8 cellular contexts compared by ENCODE assay signal in the genomic region with DNA sequence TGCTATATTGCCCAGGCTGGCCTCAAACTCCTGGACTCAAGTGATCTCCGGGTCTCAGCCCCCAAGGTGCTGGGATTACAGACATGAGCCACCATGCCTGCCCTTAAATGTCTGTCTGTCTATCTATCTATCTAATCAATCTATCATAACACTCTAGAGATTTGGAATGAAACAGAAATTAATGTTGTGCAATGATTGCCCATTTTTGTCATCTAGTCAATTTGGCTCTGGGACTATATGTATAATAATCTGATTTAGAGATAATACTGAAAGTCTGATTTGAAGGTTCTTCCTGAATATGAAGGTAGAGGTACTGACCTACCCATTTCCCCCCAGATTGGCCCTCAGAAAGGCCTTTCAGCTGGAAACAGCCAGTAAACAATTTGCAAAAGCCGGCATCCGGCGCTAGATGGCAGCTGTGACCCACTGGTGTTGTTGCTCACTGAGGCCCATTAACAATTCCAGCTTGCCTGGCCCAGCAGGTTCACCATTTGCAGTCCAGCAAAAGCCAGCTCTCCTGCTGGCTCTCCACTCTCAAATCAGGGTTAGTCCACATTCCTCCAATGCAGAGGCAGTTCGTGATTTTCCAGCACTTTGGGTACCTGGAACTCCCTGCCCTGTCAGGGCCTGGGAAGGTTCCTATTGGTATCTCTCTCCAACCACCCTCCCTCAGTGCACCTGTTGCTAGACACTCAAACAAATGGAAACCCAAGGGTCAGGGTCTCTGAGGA. TPM values are rescaled to one million over a fixed set of nuclear protein-coding genes. Genes with fewer than 3 reads are reported as not detected.
A peak's percentile ranks its signal among the peaks of the same experiment; 100 is the strongest.
DNase-seq lines count a peak whose midpoint lies in the region; ATAC-seq, FAIRE-seq and TF ChIP-seq lines count a peak whose summit lies in the region.

No MANE protein-coding gene starts in this region.

- no peak overlapping the region for H2BK12ac ChIP-seq in H1 (ENCODE audit: low read depth, low read length)

- POLR2A ChIA-PET in H1 (lab: Charles Lee; ENCODE audit: partially characterized antibody), result interaction anchor here (0.7 to 2.2 kb wide), 10 partner anchors 28 to 119 kb away, joined by 3 to 18 read pairs (median 6); a partner anchor contains a TSS

- CTCF ChIA-PET in H1 (lab: Charles Lee; ENCODE audit: partially characterized antibody), result interaction anchor here (0.7 to 5.2 kb wide), 31 partner anchors 9 to 1371 kb away, joined by 3 to 124 read pairs (median 6); a partner anchor contains a TSS

- no peak overlapping the region for H4K8ac ChIP-seq in H1 (ENCODE audit: extremely low read depth, insufficient read depth, low read length)
- H4K8ac ChIP-seq in mesendoderm (ENCODE audit: low read depth, low read length), result no peak overlapping the region

- H4K91ac ChIP-seq in H1 (replicated peaks; ENCODE audit: insufficient read length, low read length), result no peak overlapping the region

- peak overlapping the region; percentile 89; the same call in 1 of the 2 replicates for H2AFZ ChIP-seq in H1 (ENCODE audit: low read length)

- H2BK15ac ChIP-seq in H1 (ENCODE audit: low read length) (0 out of 2 replicates have a peak overlapping the region, but pooled peaks have one; percentile 46), mesendoderm (replicated peaks; ENCODE audit: low read depth) (no peak overlapping the region)

- H4K5ac ChIP-seq in H1 (ENCODE audit: insufficient read length, low read depth, low read length), result no peak overlapping the region
- H4K5ac ChIP-seq in mesendoderm (ENCODE audit: low read length), result no peak overlapping the region

- WGBS in H1 (ENCODE audit: extremely low coverage in 1 of 2, insufficient coverage in 1 of 2, insufficient read length in 1 of 2, insufficient replicate concordance in 2 of 2, low coverage in 1 of 2, low lambda C conversion rate in 2 of 2, missing lambda C conversion rate in 1 of 2), 2 experiments, result 15% methylated on average over 5 of the region's 5 CpGs; no CpG with 5 or more reads in 1 of the 2 experiments
- no CpG with 5 or more reads among the region's 5 CpGs for WGBS in mesendoderm (ENCODE audit: extremely low coverage, insufficient coverage, low lambda C conversion rate)

- H2AK5ac ChIP-seq in H1 (ENCODE audit: low read depth, low read length) (no peak overlapping the region), mesendoderm (ENCODE audit: low read length) (no peak overlapping the region)

- FAIRE-seq in H1 (lab: Jason Lieb, UNC), result peak; percentile 94

- H3K27ac ChIP-seq in H1 (ENCODE audit: low read depth, low read length) (no peak overlapping the region), mesendoderm (ENCODE audit: low read depth, low read length) (no peak overlapping the region)

- H3K4me1 ChIP-seq in H1 (replicated peaks in 1 of 4; ENCODE audit: control insufficient read depth in 3 of 4, insufficient read depth in 4 of 4, low read length in 3 of 4), result peaks cover 0 to 4% (median 0%) of the 10 kb centered on the region in 4 experiments; a peak in 4 of 7 replicates
- H3K4me1 ChIP-seq in mesendoderm (ENCODE audit: control insufficient read depth, low read depth, low read length), result peaks cover 2% of the 10 kb centered on the region

- TF ChIP-seq RAD21 in H1 (IDR thresholded peaks at IDR 0.05 in 1 of 2, conservative IDR thresholded peaks at IDR 0.05 in 1 of 2; ENCODE audit: low read depth in 2 of 2, low read length in 2 of 2), result peak; percentile 99

- peak; percentile 60 for ATAC-seq in HG02870 (IDR thresholded peaks at IDR 0.05; ENCODE audit: unreplicated experiment)
- no peak for ATAC-seq in HG02840 (IDR thresholded peaks at IDR 0.05; ENCODE audit: low FRiP score, unreplicated experiment)

- H3K9ac ChIP-seq in H1 (replicated peaks in 1 of 4; ENCODE audit: extremely low read depth in 1 of 4, low read depth in 3 of 4, low read length in 3 of 4), result no peak overlapping the region
- H3K9ac ChIP-seq in mesendoderm (ENCODE audit: low read length), result no peak overlapping the region

- peak; percentile 73 for DNase-seq in DMS53 treated with DMSO at 0.1 percent for 48 hours (lab: John Stamatoyannopoulos, UW; ENCODE audit: unreplicated experiment)
- peak; percentile 69 for DNase-seq in NCI-H748 (lab: John Stamatoyannopoulos, UW; ENCODE audit: unreplicated experiment)
- peak; percentile 80 for DNase-seq in activated CD8-positive, alpha-beta memory T cell treated with anti-CD3 and anti-CD28 coated beads for 24 hours
- DNase-seq in H1 (ENCODE audit: low read depth in 1 of 2, low spot score in 2 of 2), result peak; percentile 70 to 87
- peak; percentile 90 for DNase-seq in mesendoderm
- peak; percentile 30 to 55 for DNase-seq in stimulated activated CD8-positive, alpha-beta memory T cell treated with anti-CD3 and anti-CD28 coated beads, Interleukin-2, amount 100 ng/mL, for 48 hours (ENCODE audit: low read depth in 2 of 2)

- H3K4ac ChIP-seq in H1 (replicated peaks; ENCODE audit: insufficient read length, low read depth, low read length) (no peak overlapping the region), mesendoderm (ENCODE audit: low read depth, low read length) (no peak overlapping the region)

- H3K27me3 ChIP-seq in H1 (replicated peaks in 1 of 4; ENCODE audit: control insufficient read depth in 3 of 4, extremely low read depth in 1 of 4, insufficient read depth in 3 of 4, low read length in 3 of 4), result no peaks in the 10 kb centered on the region
- no peaks in the 10 kb centered on the region for H3K27me3 ChIP-seq in mesendoderm (ENCODE audit: insufficient read depth, low read length, poor library complexity)

- H3K9me3 ChIP-seq in H1 (ENCODE audit: insufficient read depth in 2 of 2, low read depth in 1 of 2, low read length in 1 of 2), result no peaks in the 10 kb centered on the region

- no peaks in the 10 kb centered on the region for H3K23me2 ChIP-seq in H1 (ENCODE audit: low read depth, low read length)

- H3K4me2 ChIP-seq in H1 (ENCODE audit: insufficient read depth in 1 of 2, low read depth in 2 of 2, low read length in 2 of 2) (peak overlapping the region in 1 of 2 experiments; percentile 30; a peak in 2 of 4 replicates), mesendoderm (ENCODE audit: low read length) (no peak overlapping the region)

- H3K79me1 ChIP-seq in H1 (ENCODE audit: low read depth, low read length) (no peaks in the 10 kb centered on the region), mesendoderm (ENCODE audit: low read length) (no peaks in the 10 kb centered on the region)

- H3K18ac ChIP-seq in H1 (ENCODE audit: extremely low read depth, low read length) (no peak overlapping the region), mesendoderm (ENCODE audit: low read length) (no peak overlapping the region)

- H2BK5ac ChIP-seq in H1 (ENCODE audit: low read depth, low read length) (no peak overlapping the region), mesendoderm (ENCODE audit: low read length) (no peak overlapping the region)

- H2BK120ac ChIP-seq in H1 (replicated peaks; ENCODE audit: low read depth, low read length) (no peak overlapping the region), mesendoderm (ENCODE audit: low read depth, low read length) (no peak overlapping the region)

- H3K36me3 ChIP-seq in H1 (ENCODE audit: control insufficient read depth in 2 of 4, insufficient read depth in 4 of 4, low read length in 3 of 4) (no peaks in the 10 kb centered on the region), mesendoderm (ENCODE audit: control insufficient read depth, insufficient read depth, low read length) (no peaks in the 10 kb centered on the region)

- no peak overlapping the region for H3K4me3 ChIP-seq in H1 (ENCODE audit: extremely low read depth in 1 of 4, insufficient read depth in 2 of 4, low read depth in 3 of 4, low read length in 4 of 4)
- H3K4me3 ChIP-seq in mesendoderm (ENCODE audit: low read length), result no peak overlapping the region

- no peak for TF ChIP-seq POLR2A in H1 (IDR thresholded peaks at IDR 0.05; ENCODE audit: control extremely low read depth in 1 of 2, low read depth in 2 of 2, low read length in 2 of 2)

- H3K14ac ChIP-seq in H1 (ENCODE audit: insufficient read length), result no peak overlapping the region

- H3K56ac ChIP-seq in H1 (replicated peaks; ENCODE audit: insufficient read length, low read depth, low read length) (no peak overlapping the region), mesendoderm (ENCODE audit: low read length) (no peak overlapping the region)

- 0 out of 3 replicates have a peak, but pooled peaks of 1 of the 2 experiments have one; percentile 9 for TF ChIP-seq EP300 in H1 (IDR thresholded peaks at IDR 0.05; ENCODE audit: borderline replicate concordance in 1 of 2, low read depth in 2 of 2, low read length in 2 of 2)

- H2BK20ac ChIP-seq in H1 (ENCODE audit: low read length), result no peak overlapping the region

- peak; percentile 79 to 96 (median 93) for TF ChIP-seq CTCF in H1 (IDR thresholded peaks at IDR 0.05; ENCODE audit: control extremely low read depth in 1 of 3, insufficient read depth in 1 of 3, low read depth in 1 of 3, low read length in 3 of 3)

- no peaks in the 10 kb centered on the region for H4K20me1 ChIP-seq in H1 (replicated peaks in 1 of 2; ENCODE audit: control insufficient read depth in 1 of 2, insufficient read depth in 2 of 2, low read length in 2 of 2)

- no peak overlapping the region for H3K23ac ChIP-seq in H1 (ENCODE audit: insufficient read length)
- no peak overlapping the region for H3K23ac ChIP-seq in mesendoderm (ENCODE audit: low read length)

- no peaks in the 10 kb centered on the region; a peak in 1 of 4 replicates for H3K79me2 ChIP-seq in H1 (ENCODE audit: control insufficient read depth in 1 of 2, insufficient read depth in 2 of 2, low read length in 2 of 2)
- no peaks in the 10 kb centered on the region for H3K79me2 ChIP-seq in mesendoderm (ENCODE audit: control insufficient read depth, insufficient read depth, low read length)

RNA-seq across cellular contexts. Expression of a gene that starts 22.9 kb away (rescaled TPM):
- total RNA-seq in H1 (2021; fragmentation: NEBNext Ultra II Directional; extraction: Animal tissue kit (Norgen Biotek cat#: 25700)), result 20.6 and 21.8 TPM in 2 replicates
- polyA plus RNA-seq in H1 (2011; rRNA removed), result 3.4 and 4.8 TPM in 2 replicates
- polyA plus RNA-seq in H1 (2011; cell fraction: cytosol; rRNA removed), result 9.5 TPM
- 2.4 TPM for polyA plus RNA-seq in H1 (2011; cell fraction: nucleus; rRNA removed)
- polyA plus RNA-seq in H1 (2012, experiment 1 of 2), result 8.4 to 16.0 TPM (median 9.2 TPM) in 4 replicates
- polyA plus RNA-seq in H1 (2012, experiment 2 of 2), result 2.7 TPM
- polyA plus RNA-seq in H1 (2013, experiment 1 of 2), result 13.2 TPM
- 14.2 TPM for polyA plus RNA-seq in H1 (2013, experiment 2 of 2)
- 4.4 and 5.6 TPM in 2 replicates for polyA minus RNA-seq in H1 (2011; rRNA and poly(A)+ RNA removed)
- polyA minus RNA-seq in H1 (2011; cell fraction: cytosol; rRNA and poly(A)+ RNA removed), result 4.7 TPM
- polyA minus RNA-seq in H1 (2011; cell fraction: nucleus; rRNA and poly(A)+ RNA removed), result 7.8 TPM
- polyA plus RNA-seq in mesendoderm (2013, experiment 1 of 2), result 19.7 TPM
- polyA plus RNA-seq in mesendoderm (2013, experiment 2 of 2), result 19.1 TPM

RNA-seq across cellular contexts. Expression of a gene that starts 30.3 kb away (rescaled TPM):
- total RNA-seq in H1 (2021; fragmentation: NEBNext Ultra II Directional; extraction: Animal tissue kit (Norgen Biotek cat#: 25700)), result 86.3 and 94.1 TPM in 2 replicates
- 71.6 and 121 TPM in 2 replicates for polyA plus RNA-seq in H1 (2011; rRNA removed)
- polyA plus RNA-seq in H1 (2011; cell fraction: cytosol; rRNA removed), result 111 TPM
- polyA plus RNA-seq in H1 (2011; cell fraction: nucleus; rRNA removed), result 145 TPM
- polyA plus RNA-seq in H1 (2012, experiment 1 of 2), result 48.6 to 86.0 TPM (median 71.2 TPM) in 4 replicates
- polyA plus RNA-seq in H1 (2012, experiment 2 of 2), result 46.6 TPM
- polyA plus RNA-seq in H1 (2013, experiment 1 of 2), result 29.5 TPM
- polyA plus RNA-seq in H1 (2013, experiment 2 of 2), result 28.1 TPM
- 70.2 and 103 TPM in 2 replicates for polyA minus RNA-seq in H1 (2011; rRNA and poly(A)+ RNA removed)
- polyA minus RNA-seq in H1 (2011; cell fraction: cytosol; rRNA and poly(A)+ RNA removed), result 58.3 TPM
- 37.7 TPM for polyA minus RNA-seq in H1 (2011; cell fraction: nucleus; rRNA and poly(A)+ RNA removed)
- 30.6 TPM for polyA plus RNA-seq in mesendoderm (2013, experiment 1 of 2)
- polyA plus RNA-seq in mesendoderm (2013, experiment 2 of 2), result 32.9 TPM
